2 cellular contexts compared by ENCODE assay signal in genomic region chr10:123148414-123149161, GRCh38.
TF ChIP-seq lines count a peak whose summit lies in the region.

No MANE protein-coding gene starts in this region.

TF ChIP-seq in A549, 52 proteins besides CTCF, POLR2A, EP300 and RAD21 (continued from another document):
- TF ChIP-seq REST (IDR thresholded peaks at IDR 0.05) (no peak), RNF2 (IDR thresholded peaks at IDR 0.05; ENCODE audit: borderline replicate concordance, low read depth) (no peak), NPAS2 (CRISPR knock-in tag; IDR thresholded peaks at IDR 0.05; ENCODE audit: borderline replicate concordance) (no peak), BHLHE40 (IDR thresholded peaks at IDR 0.05; ENCODE audit: low read depth, low read length) (no peak), CHD2 (IDR thresholded peaks at IDR 0.05; ENCODE audit: low read length, partially characterized antibody) (no peak), EHF (CRISPR knock-in tag; IDR thresholded peaks at IDR 0.05) (no peak), USF2 (IDR thresholded peaks at IDR 0.05) (no peak)
TF ChIP-seq in A549: peak in this region for 0.

TF ChIP-seq in SK-N-SH, 30 proteins besides CTCF, POLR2A, EP300 and RAD21 (continued from another document):
- no peak for TF ChIP-seq SIN3A (IDR thresholded peaks at IDR 0.05; ENCODE audit: borderline replicate concordance, low read depth, low read length)
TF ChIP-seq in SK-N-SH: peak in this region for 0.
